8 cellular contexts compared by ENCODE assay signal in the genomic region with DNA sequence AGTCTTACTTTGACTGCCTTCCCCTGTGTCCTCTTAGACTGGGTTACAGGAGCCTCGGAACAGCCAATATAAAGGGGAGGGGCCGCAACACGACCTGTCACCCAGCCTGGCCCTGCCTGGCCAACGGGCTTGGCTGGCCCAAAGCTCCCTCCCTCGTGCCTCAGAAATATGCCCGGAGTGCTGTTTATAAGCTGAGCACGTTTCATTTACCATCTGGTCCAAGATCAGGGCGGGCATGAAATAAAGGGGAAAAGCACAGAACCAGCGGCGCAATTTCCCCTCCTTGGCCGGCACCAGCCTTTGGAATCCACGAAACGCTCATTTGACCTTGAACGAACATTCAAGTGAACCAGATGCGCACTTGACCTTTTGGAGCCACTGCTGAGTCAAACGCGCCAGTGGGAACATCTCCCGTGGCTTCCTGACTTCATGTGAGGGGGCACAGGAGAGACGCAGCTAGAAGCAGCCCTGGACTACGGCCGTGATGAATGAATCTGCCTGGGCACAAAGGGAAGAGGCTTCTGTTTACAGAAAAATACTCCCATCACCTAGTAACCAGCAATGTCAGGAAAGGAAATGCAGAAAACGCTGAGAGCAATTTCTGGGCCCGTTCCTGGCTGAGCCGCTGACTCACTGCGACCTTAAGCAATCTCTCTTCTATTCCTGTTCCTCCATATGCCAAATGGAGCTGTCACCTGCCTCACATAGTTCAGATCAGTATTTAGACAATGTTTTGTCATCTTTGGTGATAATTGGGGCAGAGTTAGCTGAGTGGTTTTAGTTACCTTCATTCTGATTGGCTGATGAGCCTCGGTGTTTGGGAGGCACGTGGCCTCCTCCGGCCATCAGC. TPM values are rescaled to one million over a fixed set of nuclear protein-coding genes. Genes with fewer than 3 reads are reported as not detected.
DNase-seq lines count a peak whose midpoint lies in the region; ATAC-seq and TF ChIP-seq lines count a peak whose summit lies in the region.

No MANE protein-coding gene starts in this region.

- peak; percentile 23 to 89 for TF ChIP-seq EP300 in tibial nerve (IDR thresholded peaks at IDR 0.05)

- H3K27me3 ChIP-seq in A673 (replicated peaks; ENCODE audit: insufficient read depth, low read depth, low read length, poor library complexity) (no peaks in the 10 kb centered on the region), HCT116 (ENCODE audit: insufficient read depth, low read length) (no peaks in the 10 kb centered on the region), mesenchymal stem cell (ENCODE audit: control insufficient read depth in 1 of 2, insufficient read depth in 1 of 2, low read length in 2 of 2) (no peaks in the 10 kb centered on the region), tibial nerve (no peaks in the 10 kb centered on the region)

- no peak overlapping the region for H2BK5ac ChIP-seq in mesenchymal stem cell (ENCODE audit: low read depth, low read length, poor library complexity, severe bottlenecking)

- H2BK120ac ChIP-seq in mesenchymal stem cell (ENCODE audit: low read depth, low read length), result no peak overlapping the region

- ATAC-seq in HCT116 (no peak), GM18498 (IDR thresholded peaks at IDR 0.05; ENCODE audit: unreplicated experiment) (no peak)

- TF ChIP-seq POLR2A in HCT116 (IDR thresholded peaks at IDR 0.05; ENCODE audit: borderline replicate concordance, extremely low read depth, insufficient read depth, insufficient read length) (no peak), tibial nerve (IDR thresholded peaks at IDR 0.05) (peak in 1 of 2 donors; percentile 12)

- TF ChIP-seq RAD21 in HCT116 (IDR thresholded peaks at IDR 0.05; ENCODE audit: low read depth), result no peak

- CTCF ChIA-PET in A673 (lab: Charles Lee), result no interaction called here
- CTCF ChIA-PET in HCT116 (lab: Charles Lee), result no interaction called here

- H3K4me1 ChIP-seq in A673 (ENCODE audit: insufficient read depth, low read length, poor library complexity, severe bottlenecking) (no peaks in the 10 kb centered on the region), HCT116 (ENCODE audit: control insufficient read depth in 1 of 2, insufficient read depth in 2 of 2, low read length in 2 of 2) (peaks cover 4 to 38% of the 10 kb centered on the region in 2 experiments; a peak in 3 of 4 replicates), mesenchymal stem cell (ENCODE audit: control insufficient read depth, insufficient read depth, low read depth, low read length) (peaks cover 9% of the 10 kb centered on the region), tibial nerve (peaks cover 0 to 58% (median 27%) of the 10 kb centered on the region in 4 donors)

- DNase-seq in A673 (ENCODE audit: low spot score) (peak; percentile 25), HCT116 (ENCODE audit: low read depth, low spot score) (no peak), RPMI8226 (peak; percentile 41), ecto neural progenitor cell (ENCODE audit: low spot score) (peak; percentile 28), mesenchymal stem cell (peak; percentile 98), tibial nerve (ENCODE audit: low spot score in 2 of 2) (peak in 1 of 2 donors; percentile 80)
- DNase-seq in effector CD4-positive, alpha-beta T cell, result no peak

- RAD21 ChIA-PET in HCT116 (lab: Charles Lee; ENCODE audit: low non-redundant PET in 1 of 2, low total read pairs in 2 of 2, uncharacterized antibody in 2 of 2, unreplicated experiment in 2 of 2), result no interaction called here

- H2BK12ac ChIP-seq in mesenchymal stem cell (ENCODE audit: low read length in 2 of 2), result peak overlapping the region; percentile 8 to 20

- H3K18ac ChIP-seq in mesenchymal stem cell (ENCODE audit: low read depth in 1 of 2, low read length in 2 of 2), result peak overlapping the region; percentile 11 to 58

- no peaks in the 10 kb centered on the region for H4K20me1 ChIP-seq in HCT116 (ENCODE audit: insufficient read depth)

- no peak overlapping the region for H3K23ac ChIP-seq in mesenchymal stem cell (ENCODE audit: low read length in 2 of 2)

- no peaks in the 10 kb centered on the region for H3K9me3 ChIP-seq in A673 (ENCODE audit: low read depth, low read length, poor library complexity, severe bottlenecking)
- no peaks in the 10 kb centered on the region for H3K9me3 ChIP-seq in HCT116 (ENCODE audit: control insufficient read depth in 1 of 2, insufficient read depth in 1 of 2, low read depth in 1 of 2, low read length in 2 of 2)
- H3K9me3 ChIP-seq in mesenchymal stem cell (ENCODE audit: control insufficient read depth, low read length), result no peaks in the 10 kb centered on the region
- H3K9me3 ChIP-seq in tibial nerve, result no peaks in the 10 kb centered on the region

- no peak for TF ChIP-seq CTCF in A673 (conservative IDR thresholded peaks at IDR 0.05; ENCODE audit: low read depth, low read length)
- TF ChIP-seq CTCF in HCT116 (IDR thresholded peaks at IDR 0.05 in 2 of 3, conservative IDR thresholded peaks at IDR 0.05 in 1 of 3; ENCODE audit: borderline replicate concordance in 1 of 3, insufficient read depth in 1 of 3, low read depth in 2 of 3, low read length in 2 of 3), result no peak
- no peak for TF ChIP-seq CTCF in tibial nerve (IDR thresholded peaks at IDR 0.05)

- no peak overlapping the region for H2BK15ac ChIP-seq in mesenchymal stem cell (ENCODE audit: low read depth, poor library complexity, severe bottlenecking)

- no TSS peak for BruUV-seq in A673 (replicated peaks; lab: Mats Ljungman, UMichigan)
- BruUV-seq in HCT116 (replicated peaks; lab: Mats Ljungman, UMichigan), result no TSS peak

- H4K8ac ChIP-seq in mesenchymal stem cell (ENCODE audit: low read length), result no peak overlapping the region

- POLR2A ChIA-PET in A673 (lab: Charles Lee; ENCODE audit: low non-redundant PET) (no interaction called here), HCT116 (lab: Charles Lee) (no interaction called here)

- no peak overlapping the region for H3K4ac ChIP-seq in mesenchymal stem cell (ENCODE audit: low read depth in 1 of 2, low read length in 2 of 2)

- intact Hi-C loops in A673 (cut with micrococcal nuclease; ENCODE audit: unreplicated experiment), result no loop called here
- intact Hi-C loops in HCT116 (cut with micrococcal nuclease), result no loop called here

- 39% methylated on average over 28 of the region's 28 CpGs for WGBS in mesenchymal stem cell
- WGBS in tibial nerve, 2 donors, result 24 to 38% methylated on average over 28 of the region's 28 CpGs

- H2AFZ ChIP-seq in HCT116 (ENCODE audit: low read depth, low read length, poor library complexity, severe bottlenecking) (no peak overlapping the region), mesenchymal stem cell (ENCODE audit: low read depth, low read length) (peak overlapping the region; percentile 54)

- H3K4me3 ChIP-seq in A673 (ENCODE audit: low read depth, low read length, poor library complexity, severe bottlenecking), result no peak overlapping the region
- H3K4me3 ChIP-seq in HCT116 (replicated peaks in 1 of 2; ENCODE audit: low read depth in 1 of 2, low read length in 2 of 2), result no peak overlapping the region
- H3K4me3 ChIP-seq in mesenchymal stem cell (ENCODE audit: insufficient read depth in 1 of 2, low read depth in 1 of 2, low read length in 2 of 2), result peak overlapping the region in 1 of 2 experiments; percentile 52
- H3K4me3 ChIP-seq in tibial nerve, result peak overlapping the region in 3 of 4 donors; percentile 3 to 24 (median 7)

- H4K91ac ChIP-seq in mesenchymal stem cell (ENCODE audit: low read length), result no peak overlapping the region

- H3K79me1 ChIP-seq in mesenchymal stem cell (replicated peaks; ENCODE audit: low read length, poor library complexity, severe bottlenecking), result peaks cover 4% of the 10 kb centered on the region

- H3K9ac ChIP-seq in HCT116 (ENCODE audit: low read length), result no peak overlapping the region
- peak overlapping the region; percentile 92 for H3K9ac ChIP-seq in mesenchymal stem cell (ENCODE audit: low read length)

- no peaks in the 10 kb centered on the region; the same call in 1 of the 2 replicates for H3K79me2 ChIP-seq in HCT116 (ENCODE audit: insufficient read depth, low read length)

- no peak overlapping the region for H2AK5ac ChIP-seq in mesenchymal stem cell (ENCODE audit: low read length, severe bottlenecking)

- H3K36me3 ChIP-seq in A673 (ENCODE audit: insufficient read depth, low read length, poor library complexity, severe bottlenecking), result no peaks in the 10 kb centered on the region
- no peaks in the 10 kb centered on the region for H3K36me3 ChIP-seq in HCT116 (ENCODE audit: control insufficient read depth in 1 of 2, insufficient read depth in 2 of 2, low read length in 2 of 2)
- H3K36me3 ChIP-seq in mesenchymal stem cell (ENCODE audit: control insufficient read depth in 1 of 2, insufficient read depth in 2 of 2, low read depth in 1 of 2, low read length in 2 of 2), result no peaks in the 10 kb centered on the region
- H3K36me3 ChIP-seq in tibial nerve, result no peaks in the 10 kb centered on the region

- H3K27ac ChIP-seq in A673 (ENCODE audit: low read depth, low read length, poor library complexity, severe bottlenecking), result no peak overlapping the region
- no peak overlapping the region for H3K27ac ChIP-seq in HCT116 (ENCODE audit: low read depth, low read length)
- H3K27ac ChIP-seq in mesenchymal stem cell (ENCODE audit: low read length, poor library complexity, severe bottlenecking), result no peak overlapping the region
- H3K27ac ChIP-seq in tibial nerve, result peak overlapping the region; percentile 75 to 94 (median 84)

- H3K4me2 ChIP-seq in HCT116 (ENCODE audit: low read length) (peak overlapping the region; percentile 19; the same call in 1 of the 2 replicates), mesenchymal stem cell (ENCODE audit: low read length, poor library complexity, severe bottlenecking) (no peak overlapping the region)

- no peak overlapping the region for H3K14ac ChIP-seq in mesenchymal stem cell (ENCODE audit: low read length in 2 of 2)

- H3K9me2 ChIP-seq in HCT116 (ENCODE audit: insufficient read depth), result no peaks in the 10 kb centered on the region

TF ChIP-seq in HCT116, 20 proteins besides CTCF, POLR2A, EP300 and RAD21:
- TF ChIP-seq ZFX (IDR thresholded peaks at IDR 0.05), result no peak
- TF ChIP-seq TCF7L2 (IDR thresholded peaks at IDR 0.05; ENCODE audit: borderline replicate concordance, extremely low read depth, insufficient read depth, insufficient read length), result peak; percentile 9

RNA-seq across cellular contexts. Expression of gene RFX2, which starts 53.3 kb away (rescaled TPM):
- total RNA-seq in A673 (2021) (11.7 and 11.8 TPM in 2 replicates), HCT116 (2021; ENCODE audit: unreplicated experiment) (13.7 TPM), tibial nerve (10 to 100 TPM; 12.6 to 17.3 (median 15.0) TPM)
- 9.8 and 9.9 TPM in 2 replicates for polyA plus RNA-seq in HCT116 (2012)
- polyA plus RNA-seq in mesenchymal stem cell (2013, experiment 1 of 2), result 3.2 TPM
- polyA plus RNA-seq in mesenchymal stem cell (2013, experiment 2 of 2), result 2.9 TPM

Comparison
In these comparisons a context has a peak if more than half of its experiments do, and no peak if none do; other contexts are left out.
1. DNase-seq: peak in A673 (single experiment), RPMI8226 (single experiment), ecto neural progenitor cell (single experiment) and mesenchymal stem cell (single experiment); none in HCT116 (single experiment) and effector CD4-positive, alpha-beta T cell (single experiment).
2. H3K27ac ChIP-seq: peak in tibial nerve (4 of 4); none in A673 (single experiment), HCT116 (single experiment) and mesenchymal stem cell (single experiment).
3. H3K4me3 ChIP-seq: peak in tibial nerve (3 of 4); none in A673 (single experiment) and HCT116 (0 of 2).